ENCODE assay signal across 8 cellular contexts in the genomic region with DNA sequence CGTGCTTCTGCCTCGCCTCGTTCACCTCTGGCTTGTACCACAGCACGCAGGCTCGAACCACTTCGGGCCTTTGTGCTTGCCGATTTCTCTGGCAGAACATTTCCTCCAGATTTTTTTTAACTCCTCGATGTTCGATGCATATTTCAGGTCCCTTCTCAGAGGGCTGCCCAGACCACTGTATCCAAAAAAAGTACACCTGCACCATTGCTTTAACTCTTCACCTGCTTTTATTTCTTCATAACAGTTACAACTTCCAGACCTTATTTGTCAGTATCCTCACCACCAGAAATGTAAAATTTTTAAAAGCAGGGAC. TPM values are rescaled to one million over a fixed set of nuclear protein-coding genes. Genes with fewer than 3 reads are reported as not detected.
A peak's percentile ranks its signal among the peaks of the same experiment; 100 is the strongest.
DNase-seq lines count a peak whose midpoint lies in the region; ATAC-seq and TF ChIP-seq lines count a peak whose summit lies in the region.

No MANE protein-coding gene starts in this region.

- dilution Hi-C loops in mammary epithelial cell (cut with HindIII; ENCODE audit: low sequenced_read_pairs) = no loop called here

- peak overlapping the region; percentile 98 for H3K27ac Mint-ChIP-seq in HFFc6

- H3K9me3 ChIP-seq in mammary epithelial cell (replicated peaks; ENCODE audit: insufficient read depth, low read length) (no peaks in the 10 kb centered on the region), mucosa of stomach (ENCODE audit: control insufficient read depth, low read length) (no peaks in the 10 kb centered on the region)

- intact Hi-C loops in mammary epithelial cell (cut with micrococcal nuclease) = loop anchor here (1.0 to 10.0 kb wide), 8 partner anchors 89 to 535 kb away; a partner anchor contains a TSS

- CTCF ChIA-PET in AG04449 (lab: Yijun Ruan, JAX) = interaction anchor here (0.6 to 2.5 kb wide), 23 partner anchors 10 to 532 kb away, joined by 3 to 20 read pairs (median 4); no protein-coding TSS in a partner anchor
- CTCF ChIA-PET in mammary epithelial cell (lab: Charles Lee; ENCODE audit: low non-redundant PET) = interaction anchor here (0.7 kb wide), 1 partner anchor 431 kb away, joined by 4 read pairs; no protein-coding TSS in a partner anchor

- in situ Hi-C loops in mammary epithelial cell (cut with MboI; ENCODE audit: low sequenced_read_pairs in 2 of 2) = no loop called here

- no peak for DNase-seq in AG04449 (ENCODE audit: low read depth, low spot score)
- no peak for DNase-seq in HFFc6
- no peak for DNase-seq in mammary epithelial cell
- no peak for DNase-seq in NCI-H2171 (lab: John Stamatoyannopoulos, UW)
- DNase-seq in activated CD8-positive, alpha-beta memory T cell treated with anti-CD3 and anti-CD28 coated beads for 24 hours = no peak

- H3K4me1 ChIP-seq in mammary epithelial cell (ENCODE audit: insufficient read depth, low read length) (peaks cover 21% of the 10 kb centered on the region), mucosa of stomach (ENCODE audit: control insufficient read depth, insufficient read depth, low read length) (peaks cover 10% of the 10 kb centered on the region)

- H3K27ac ChIP-seq in mammary epithelial cell (ENCODE audit: insufficient read depth, low read depth, low read length) = peak overlapping the region; percentile 58

- WGBS in mammary epithelial cell (ENCODE audit: low coverage, missing lambda C conversion rate) = 0% methylated on average over 7 of the region's 9 CpGs

- no peaks in the 10 kb centered on the region for H3K36me3 ChIP-seq in mammary epithelial cell (ENCODE audit: insufficient read depth, low read length)
- no peaks in the 10 kb centered on the region for H3K36me3 ChIP-seq in mucosa of stomach (ENCODE audit: control insufficient read depth, insufficient read depth, low read length)

- POLR2A ChIA-PET in AG04449 (lab: Yijun Ruan, JAX) = interaction anchor here (0.9 to 1.3 kb wide), 2 partner anchors 144 to 464 kb away, joined by 3 read pairs; a partner anchor contains a TSS

- no peaks in the 10 kb centered on the region for H3K9me3 Mint-ChIP-seq in HFFc6

- H3K4me1 Mint-ChIP-seq in HFFc6 (ENCODE audit: low read depth) = peaks cover 44% of the 10 kb centered on the region

- H3K27me3 ChIP-seq in mammary epithelial cell (ENCODE audit: insufficient read depth, low read length) (no peaks in the 10 kb centered on the region), mucosa of stomach (ENCODE audit: control insufficient read depth, insufficient read depth, low read length) (no peaks in the 10 kb centered on the region)

- BruUV-seq in mammary epithelial cell (replicated peaks; lab: Mats Ljungman, UMichigan) = no TSS peak

- H3K79me2 ChIP-seq in mammary epithelial cell (ENCODE audit: insufficient read depth, low read length) = peaks cover 39% of the 10 kb centered on the region

- H3K4me3 ChIP-seq in AG04449 (ENCODE audit: low read depth, low read length) = peak overlapping the region; percentile 89
- H3K4me3 ChIP-seq in mammary epithelial cell (replicated peaks in 1 of 3; ENCODE audit: insufficient read depth in 1 of 3, low read depth in 2 of 3, low read length in 3 of 3) = peak overlapping the region; percentile 49 to 74 (median 63)
- H3K4me3 ChIP-seq in mucosa of stomach (ENCODE audit: low read length) = peak overlapping the region; percentile 5

- no peaks in the 10 kb centered on the region; the same call in 1 of the 2 replicates for H3K27me3 Mint-ChIP-seq in HFFc6 (ENCODE audit: insufficient read depth)

- peak overlapping the region; percentile 70 for H3K4me2 ChIP-seq in mammary epithelial cell (ENCODE audit: insufficient read depth, low read depth, low read length)

- no peaks in the 10 kb centered on the region for H4K20me1 ChIP-seq in mammary epithelial cell (ENCODE audit: insufficient read depth, low read length)

- ATAC-seq in HG03432 (IDR thresholded peaks at IDR 0.05; ENCODE audit: unreplicated experiment) = no peak
- no peak for ATAC-seq in GM18907 (IDR thresholded peaks at IDR 0.05; ENCODE audit: unreplicated experiment)

- H3K9ac ChIP-seq in mammary epithelial cell (ENCODE audit: insufficient read depth, low read length) (peak overlapping the region; percentile 84), mucosa of stomach (ENCODE audit: low read length) (peak overlapping the region; percentile 86)

- H3K36me3 Mint-ChIP-seq in HFFc6 (ENCODE audit: low read depth) = peaks cover 24% of the 10 kb centered on the region

- TF ChIP-seq CTCF in AG04449 (IDR thresholded peaks at IDR 0.05; ENCODE audit: insufficient read depth, low read length, missing control alignments) = no peak
- TF ChIP-seq CTCF in HFFc6 (IDR thresholded peaks at IDR 0.05) = no peak
- TF ChIP-seq CTCF in mammary epithelial cell (conservative IDR thresholded peaks at IDR 0.05 in 1 of 2, IDR thresholded peaks at IDR 0.05 in 1 of 2; ENCODE audit: extremely low read depth in 1 of 2, insufficient read depth in 1 of 2, low read depth in 1 of 2, low read length in 2 of 2) = no peak

- H3K4me3 Mint-ChIP-seq in HFFc6 = peak overlapping the region; percentile 96

- H2AFZ ChIP-seq in mammary epithelial cell (ENCODE audit: low read depth, low read length) = peak overlapping the region; percentile 100

RNA-seq across cellular contexts. Expression of a gene that starts 1.3 kb away (rescaled TPM):
- 10 to 100 TPM; 41.8 to 47.8 (median 46.0) TPM for total RNA-seq in HFFc6 (2021; fragmentation: NEBNext Ultra II Directional; extraction: Animal tissue kit (Norgen Biotek cat#: 25700))
- 10 to 100 TPM; 51.5 to 57.5 TPM for total RNA-seq in mammary epithelial cell
- polyA plus RNA-seq in mammary epithelial cell = 14.2 TPM
- 21.8 TPM for polyA minus RNA-seq in mammary epithelial cell

Comparison
In these comparisons a context has a peak if more than half of its experiments do, and no peak if none do; other contexts are left out.
1. H3K4me3 ChIP-seq: peak in every context shown above with its lines; median percentile 89 in AG04449; 63 in mammary epithelial cell; 5 in mucosa of stomach.